ENCODE assay signal across 15 cellular contexts in genomic region chr15:66662522-66662921, GRCh38.
"Had no signal": no experiment of that assay in that cellular context is flagged by ENCODE, and none has a peak within 500 bp of the region (broad histone marks: within the 10 kb centered on the region; RNA-seq: fewer than 3 reads in every experiment).

No MANE protein-coding gene starts in this region.

- H3K36me3 ChIP-seq: ascending aorta, breast epithelium, sigmoid colon, thoracic aorta had no signal

- H3K9me3 ChIP-seq: ascending aorta, psoas muscle, sigmoid colon, thoracic aorta had no signal

- H3K27ac ChIP-seq: psoas muscle, thoracic aorta had no signal

- H3K27me3 ChIP-seq: ascending aorta, breast epithelium, sigmoid colon had no signal

- H3K4me1 ChIP-seq: ascending aorta, breast epithelium, psoas muscle, sigmoid colon had no signal

- ATAC-seq: activated CD8-positive, alpha-beta memory T cell treated with anti-CD3 and anti-CD28 coated beads, Interleukin-2, amount 10 ng/mL, durations not matched to agents 7 days and 5 days; left colon; psoas muscle had no signal

- DNase-seq: activated CD4-positive, alpha-beta memory T cell treated with anti-CD3 and anti-CD28 coated beads for 36 hours; activated CD4-positive, alpha-beta T cell treated with anti-CD3 and anti-CD28 coated beads for 1 hour; activated CD8-positive, alpha-beta memory T cell treated with anti-CD3 and anti-CD28 coated beads, Interleukin-2, amount 10 ng/mL, durations not matched to agents 7 days and 5 days; activated naive CD4-positive, alpha-beta T cell treated with anti-CD3 and anti-CD28 coated beads for 36 hours; activated T-cell treated with anti-CD3 and anti-CD28 coated beads, Interleukin-2, amount 50 U/mL, for 1 hour; endodermal cell; left colon; nephron progenitor cell; psoas muscle; sigmoid colon; stimulated activated CD4-positive, alpha-beta T cell treated with anti-CD3 and anti-CD28 coated beads, Interleukin-1b, Interleukin-23, amount 100 ng/mL, for 48 hours; T-helper 9 cell had no signal

- H3K4me3 ChIP-seq: ascending aorta, breast epithelium, psoas muscle, sigmoid colon, thoracic aorta had no signal
